In the genomic region with DNA sequence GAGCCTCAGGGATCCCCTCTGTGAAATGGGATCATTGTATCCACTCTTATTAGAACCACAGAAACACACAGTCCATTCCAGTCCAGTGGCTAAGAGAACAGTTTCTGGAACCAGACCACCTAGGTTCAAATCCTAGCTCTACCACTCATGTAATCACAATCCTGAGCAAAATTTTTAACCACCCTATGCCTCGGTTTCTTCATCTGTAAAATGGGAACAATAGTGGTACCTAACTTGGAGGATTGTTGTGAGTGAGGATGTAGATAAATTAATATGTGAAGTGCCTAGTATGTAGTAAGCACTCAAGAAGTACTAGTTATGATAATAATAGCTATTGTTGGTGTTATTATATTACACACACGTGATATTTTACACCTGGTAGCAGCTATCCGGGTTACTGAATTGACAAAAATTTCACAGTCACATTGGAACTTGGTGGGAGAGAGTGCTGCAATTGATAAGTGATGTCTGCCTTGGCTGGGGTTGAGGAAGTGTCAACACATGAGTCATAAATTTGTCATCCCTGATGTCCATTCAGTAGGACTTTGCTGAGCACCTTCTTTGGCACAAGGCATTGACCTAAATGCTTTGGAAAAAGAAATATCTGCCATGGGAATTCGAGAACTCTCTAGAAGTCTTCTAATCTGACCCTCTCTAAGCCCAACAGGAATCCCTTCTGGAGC, we compare ENCODE assay signal across 10 cellular contexts.
DNase-seq lines count a peak whose midpoint lies in the region; TF ChIP-seq lines count a peak whose summit lies in the region.
"Had no signal": no experiment of that assay in that cellular context is flagged by ENCODE, and none has a peak within 500 bp of the region (broad histone marks: within the 10 kb centered on the region; RNA-seq: fewer than 3 reads in every experiment).

No MANE protein-coding gene starts in this region.

- no peaks in the 10 kb centered on the region for H3K27me3 ChIP-seq in SK-N-SH (ENCODE audit: insufficient read depth)
- H3K27me3 ChIP-seq in uterus = no peaks in the 10 kb centered on the region

- no peaks in the 10 kb centered on the region for H3K79me2 ChIP-seq in SK-N-SH (ENCODE audit: insufficient read depth)

- DNase-seq in SIG-M5 treated with dmso at 0.1 percent for 504 hours (lab: John Stamatoyannopoulos, UW; ENCODE audit: unreplicated experiment) = peak; percentile 11
- DNase-seq in SIG-M5 (lab: John Stamatoyannopoulos, UW) = no peak
- no peak for DNase-seq in SK-N-SH
- DNase-seq in fibroblast of peridontal ligament (ENCODE audit: extremely low read depth) = peak; percentile 48
- DNase-seq in stromal cell of bone marrow (ENCODE audit: low read depth) = peak; percentile 35
- DNase-seq in activated T-helper 2 cell treated with anti-CD3 and anti-CD28 coated beads, Interferon-gamma antibody, Interleukin-2, Interleukin-4, amounts not matched to agents 10 μg/mL and 5 μg/mL and 100 μg/mL, durations not matched to agents 14 hours and 24 hours and 36 hours (ENCODE audit: low spot score) = no peak
- no peak for DNase-seq in DMS 273 treated with DMSO at 0.1 percent for 48 hours (lab: John Stamatoyannopoulos, UW)
- DNase-seq in uterus = no peak
- DNase-seq: AML-193, T-helper 1 cell had no signal

- TF ChIP-seq RAD21 in SK-N-SH (IDR thresholded peaks at IDR 0.05; ENCODE audit: low read length) = no peak

- H2AFZ ChIP-seq in SK-N-SH (ENCODE audit: low read depth) = no peak overlapping the region

- H3K27ac Mint-ChIP-seq in activated T-helper 2 cell treated with anti-CD3 and anti-CD28 coated beads, Interferon-gamma antibody, Interleukin-2, Interleukin-4, amounts not matched to agents 10 μg/mL and 5 μg/mL and 100 μg/mL, durations not matched to agents 14 hours and 24 hours and 36 hours = no peak overlapping the region

- H3K27me3 Mint-ChIP-seq in activated T-helper 2 cell treated with anti-CD3 and anti-CD28 coated beads, Interferon-gamma antibody, Interleukin-2, Interleukin-4, amounts not matched to agents 10 μg/mL and 5 μg/mL and 100 μg/mL, durations not matched to agents 14 hours and 24 hours and 36 hours (ENCODE audit: low read depth) = no peaks in the 10 kb centered on the region

- no peaks in the 10 kb centered on the region for H3K4me1 Mint-ChIP-seq in activated T-helper 2 cell treated with anti-CD3 and anti-CD28 coated beads, Interferon-gamma antibody, Interleukin-2, Interleukin-4, amounts not matched to agents 10 μg/mL and 5 μg/mL and 100 μg/mL, durations not matched to agents 14 hours and 24 hours and 36 hours (ENCODE audit: low read depth)

- peak overlapping the region; percentile 67; the same call in 1 of the 2 replicates for H3K4me2 ChIP-seq in SK-N-SH

- H3K36me3 Mint-ChIP-seq in activated T-helper 2 cell treated with anti-CD3 and anti-CD28 coated beads, Interferon-gamma antibody, Interleukin-2, Interleukin-4, amounts not matched to agents 10 μg/mL and 5 μg/mL and 100 μg/mL, durations not matched to agents 14 hours and 24 hours and 36 hours (ENCODE audit: low read depth) = no peaks in the 10 kb centered on the region

- H3K9me3 ChIP-seq in SK-N-SH (no peaks in the 10 kb centered on the region), uterus (no peaks in the 10 kb centered on the region)

- WGBS in SK-N-SH (ENCODE audit: low lambda C conversion rate) = 43% methylated on average over 4 of the region's 4 CpGs

- CTCF ChIA-PET in SK-N-SH (lab: Yijun Ruan, JAX) = interaction anchor here (1.5 kb wide), 1 partner anchor 15 kb away, joined by 4 read pairs; no protein-coding TSS in a partner anchor

- peak overlapping the region; percentile 14; the same call in 1 of the 2 replicates for H3K9ac ChIP-seq in SK-N-SH

- no peak for TF ChIP-seq EP300 in SK-N-SH (IDR thresholded peaks at IDR 0.05; ENCODE audit: borderline replicate concordance in 1 of 2, low read depth in 1 of 2, low read length in 1 of 2)

- no peak overlapping the region for H3K4me3 Mint-ChIP-seq in activated T-helper 2 cell treated with anti-CD3 and anti-CD28 coated beads, Interferon-gamma antibody, Interleukin-2, Interleukin-4, amounts not matched to agents 10 μg/mL and 5 μg/mL and 100 μg/mL, durations not matched to agents 14 hours and 24 hours and 36 hours (ENCODE audit: low read depth)

- H3K36me3 ChIP-seq in SK-N-SH (replicated peaks in 1 of 2; ENCODE audit: control insufficient read depth in 1 of 2, insufficient read depth in 2 of 2, low read length in 1 of 2) = no peaks in the 10 kb centered on the region
- H3K36me3 ChIP-seq in uterus = no peaks in the 10 kb centered on the region

- H3F3A ChIP-seq in SK-N-SH (replicated peaks; ENCODE audit: insufficient read depth) = peaks cover 36% of the 10 kb centered on the region

- H3K9me2 ChIP-seq in SK-N-SH = no peaks in the 10 kb centered on the region

- TF ChIP-seq POLR2A in uterus (IDR thresholded peaks at IDR 0.05) = no peak

- H3K9me3 Mint-ChIP-seq in activated T-helper 2 cell treated with anti-CD3 and anti-CD28 coated beads, Interferon-gamma antibody, Interleukin-2, Interleukin-4, amounts not matched to agents 10 μg/mL and 5 μg/mL and 100 μg/mL, durations not matched to agents 14 hours and 24 hours and 36 hours = no peaks in the 10 kb centered on the region

- peak overlapping the region in 1 of 2 experiments; percentile 89; a peak in 2 of 4 replicates for H3K27ac ChIP-seq in SK-N-SH (ENCODE audit: low read depth in 2 of 2, low read length in 1 of 2)
- no peak overlapping the region for H3K27ac ChIP-seq in uterus

- H3K4me3 ChIP-seq in SK-N-SH (ENCODE audit: low read depth in 2 of 2, low read length in 1 of 2) (no peak overlapping the region), uterus (no peak overlapping the region)

- H4K20me1 ChIP-seq in SK-N-SH (ENCODE audit: insufficient read depth) = no peaks in the 10 kb centered on the region

- intact Hi-C loops in activated T-helper 2 cell treated with anti-CD3 and anti-CD28 coated beads, Interferon-gamma antibody, Interleukin-2, Interleukin-4, amounts not matched to agents 10 μg/mL and 5 μg/mL and 100 μg/mL, durations not matched to agents 14 hours and 24 hours and 36 hours (cut with micrococcal nuclease) = no loop called here
- intact Hi-C loops in uterus (cut with DNase I; ENCODE audit: low total_unique reads) = no loop called here

- no peak for TF ChIP-seq CTCF in SK-N-SH (IDR thresholded peaks at IDR 0.05)
- TF ChIP-seq CTCF in uterus (IDR thresholded peaks at IDR 0.05) = no peak

- POLR2A ChIA-PET in SK-N-SH (lab: Yijun Ruan, JAX) = no interaction called here

- peaks cover 25 to 27% of the 10 kb centered on the region in 2 experiments; a peak in 3 of 4 replicates for H3K4me1 ChIP-seq in SK-N-SH (ENCODE audit: control insufficient read depth in 1 of 2, insufficient read depth in 2 of 2, low read depth in 1 of 2, low read length in 1 of 2)
- no peaks in the 10 kb centered on the region for H3K4me1 ChIP-seq in uterus

TF ChIP-seq in SK-N-SH, 30 proteins besides CTCF, POLR2A, EP300 and RAD21:
- TF ChIP-seq JUND (IDR thresholded peaks at IDR 0.05) = peak; percentile 46
- TF ChIP-seq MAX (IDR thresholded peaks at IDR 0.05; ENCODE audit: low read depth) = peak; percentile 7
- TF ChIP-seq POLR2AphosphoS5 (IDR thresholded peaks at IDR 0.05; ENCODE audit: low read depth, low read length) = no peak
- peak; percentile 40 for TF ChIP-seq TCF12 (IDR thresholded peaks at IDR 0.05)
- TF ChIP-seq NFIC (IDR thresholded peaks at IDR 0.05; ENCODE audit: borderline replicate concordance) = 0 out of 2 replicates have a peak, but pooled peaks have one; percentile 15
- no peak for TF ChIP-seq YY1 (IDR thresholded peaks at IDR 0.05; ENCODE audit: low read depth)
- TF ChIP-seq, protein P1, sequence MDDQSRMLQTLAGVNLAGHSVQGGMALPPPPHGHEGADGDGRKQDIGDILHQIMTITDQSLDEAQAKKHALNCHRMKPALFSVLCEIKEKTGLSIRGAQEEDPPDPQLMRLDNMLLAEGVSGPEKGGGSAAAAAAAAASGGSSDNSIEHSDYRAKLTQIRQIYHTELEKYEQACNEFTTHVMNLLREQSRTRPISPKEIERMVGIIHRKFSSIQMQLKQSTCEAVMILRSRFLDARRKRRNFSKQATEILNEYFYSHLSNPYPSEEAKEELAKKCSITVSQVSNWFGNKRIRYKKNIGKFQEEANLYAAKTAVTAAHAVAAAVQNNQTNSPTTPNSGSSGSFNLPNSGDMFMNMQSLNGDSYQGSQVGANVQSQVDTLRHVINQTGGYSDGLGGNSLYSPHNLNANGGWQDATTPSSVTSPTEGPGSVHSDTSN (IDR thresholded peaks at IDR 0.05) = peak; percentile 63
- peak; percentile 71; the same call in 1 of the 2 replicates for TF ChIP-seq FOSL2 (IDR thresholded peaks at IDR 0.05; ENCODE audit: borderline replicate concordance, low read depth)
- TF ChIP-seq RXRA (IDR thresholded peaks at IDR 0.05; ENCODE audit: borderline replicate concordance, low read depth) = peak; percentile 20; the same call in 1 of the 2 replicates

Comparison
In these comparisons a context has a peak if more than half of its experiments do, and no peak if none do; other contexts are left out.
1. DNase-seq: peak in SIG-M5 treated with dmso at 0.1 percent for 504 hours (single experiment), fibroblast of peridontal ligament (single experiment) and stromal cell of bone marrow (single experiment); none in SIG-M5 (single experiment), SK-N-SH (single experiment), activated T-helper 2 cell treated with anti-CD3 and anti-CD28 coated beads, Interferon-gamma antibody, Interleukin-2, Interleukin-4, amounts not matched to agents 10 μg/mL and 5 μg/mL and 100 μg/mL, durations not matched to agents 14 hours and 24 hours and 36 hours (single experiment), DMS 273 treated with DMSO at 0.1 percent for 48 hours (single experiment) and uterus (0 of 2).